ENCODE assay signal across 8 cellular contexts in genomic region chr18:41745166-41746049, GRCh38.
DNase-seq lines count a peak whose midpoint lies in the region; ATAC-seq, FAIRE-seq and TF ChIP-seq lines count a peak whose summit lies in the region.

No MANE protein-coding gene starts in this region.

- H3K4me1 ChIP-seq in A673 (ENCODE audit: insufficient read depth, low read length, poor library complexity, severe bottlenecking), result no peaks in the 10 kb centered on the region

- no peaks in the 10 kb centered on the region for H3K36me3 ChIP-seq in A673 (ENCODE audit: insufficient read depth, low read length, poor library complexity, severe bottlenecking)

- peak; percentile 47 for DNase-seq in A673 (ENCODE audit: low spot score)
- DNase-seq in NCI-H460 (ENCODE audit: extremely low read depth, low read depth), result peak; percentile 53
- DNase-seq in anterior cingulate cortex (lab: John Stamatoyannopoulos, UW), result peak in 51 of 58 donors; percentile 2 to 73 (median 21)
- DNase-seq in type B pancreatic cell (ENCODE audit: extremely low spot score, unreplicated experiment), result peak; percentile 72
- DNase-seq in germinal center (ENCODE audit: low spot score), result no peak

- intact Hi-C loops in A673 (cut with micrococcal nuclease; ENCODE audit: unreplicated experiment), result no loop called here

- ATAC-seq in HG03565 (IDR thresholded peaks at IDR 0.05; ENCODE audit: unreplicated experiment), result peak; percentile 58

- H3K4me3 ChIP-seq in A673 (ENCODE audit: low read depth, low read length, poor library complexity, severe bottlenecking) (no peak overlapping the region), GM12875 (ENCODE audit: low read depth, low read length) (no peak overlapping the region)

- no TSS peak for BruUV-seq in A673 (replicated peaks; lab: Mats Ljungman, UMichigan)

- no peak overlapping the region for H3K27ac ChIP-seq in A673 (ENCODE audit: low read depth, low read length, poor library complexity, severe bottlenecking)

- POLR2A ChIA-PET in A673 (lab: Charles Lee; ENCODE audit: low non-redundant PET), result no interaction called here

- peak; percentile 68 for TF ChIP-seq CTCF in A673 (conservative IDR thresholded peaks at IDR 0.05; ENCODE audit: low read depth, low read length)
- peak; percentile 43; the same call in 1 of the 2 replicates for TF ChIP-seq CTCF in GM12875 (IDR thresholded peaks at IDR 0.05; ENCODE audit: borderline replicate concordance, insufficient read depth, low read depth, low read length)
- TF ChIP-seq CTCF in type B pancreatic cell (conservative IDR thresholded peaks at IDR 0.05), result peak; percentile 92

- CTCF ChIA-PET in A673 (lab: Charles Lee), result no interaction called here

- no peaks in the 10 kb centered on the region for H3K9me3 ChIP-seq in A673 (ENCODE audit: low read depth, low read length, poor library complexity, severe bottlenecking)

- no peaks in the 10 kb centered on the region for H3K9me3 Mint-ChIP-seq in type B pancreatic cell

- peaks cover 13% of the 10 kb centered on the region for H3K4me1 Mint-ChIP-seq in type B pancreatic cell (ENCODE audit: unreplicated experiment)

- FAIRE-seq in islet of Langerhans (lab: Jason Lieb, UNC), result peak; percentile 92

- no peak overlapping the region for H3K27ac Mint-ChIP-seq in type B pancreatic cell

- H3K27me3 ChIP-seq in A673 (replicated peaks; ENCODE audit: insufficient read depth, low read depth, low read length, poor library complexity), result peaks cover 33% of the 10 kb centered on the region

- H3K27me3 Mint-ChIP-seq in type B pancreatic cell, result no peaks in the 10 kb centered on the region

- no peak overlapping the region for H3K4me3 Mint-ChIP-seq in type B pancreatic cell

- no peaks in the 10 kb centered on the region for H3K36me3 Mint-ChIP-seq in type B pancreatic cell
